ENCODE assay signal across 8 cellular contexts in genomic region chr10:69092959-69093850, GRCh38. TPM values are rescaled to one million over a fixed set of nuclear protein-coding genes. Genes with fewer than 3 reads are reported as not detected.
DNase-seq lines count a peak whose midpoint lies in the region; ATAC-seq and TF ChIP-seq lines count a peak whose summit lies in the region.

No MANE protein-coding gene starts in this region.

- H3K27ac Mint-ChIP-seq in activated B cell treated with CpG ODN at 0.5 μM for 24 hours: peak overlapping the region; percentile 8

- no peaks in the 10 kb centered on the region for H3K9me3 Mint-ChIP-seq in activated B cell treated with CpG ODN at 0.5 μM for 24 hours

- POLR2A ChIA-PET in activated B cell treated with CpG ODN at 0.5 μM for 24 hours (lab: Charles Lee): interaction anchor here (0.6 to 1.4 kb wide), 5 partner anchors 47 to 192 kb away, joined by 3 to 14 read pairs (median 4); partner anchors contain the start of gene DDX50

- DNase-seq in COR-L47 (lab: John Stamatoyannopoulos, UW) (peak; percentile 25), HFF-Myc (ENCODE audit: extremely low read depth, low read depth) (peak; percentile 72), NCI-H2227 (lab: John Stamatoyannopoulos, UW; ENCODE audit: unreplicated experiment) (peak; percentile 75), activated B cell treated with CpG ODN at 0.5 μM for 24 hours (peak; percentile 27), kidney tubule cell (ENCODE audit: low spot score) (peak; percentile 89)
- DNase-seq in central memory CD4-positive, alpha-beta T cell: peak; percentile 86
- peak; percentile 61 to 71 for DNase-seq in stimulated activated CD4-positive, alpha-beta T cell treated with anti-CD3 and anti-CD28 coated beads, Interleukin-4, amount 100 ng/mL, for 4 hours

- H3K4me1 Mint-ChIP-seq in activated B cell treated with CpG ODN at 0.5 μM for 24 hours: peaks cover 45% of the 10 kb centered on the region

- TF ChIP-seq CTCF in HFF-Myc (IDR thresholded peaks at IDR 0.05; ENCODE audit: low read depth, low read length, missing control alignments): peak; percentile 61
- peak; percentile 34 for TF ChIP-seq CTCF in activated B cell treated with CpG ODN at 0.5 μM for 24 hours (IDR thresholded peaks at IDR 0.05)

- CTCF ChIA-PET in activated B cell treated with CpG ODN at 0.5 μM for 24 hours (lab: Charles Lee): interaction anchor here (0.6 to 8.5 kb wide), 15 partner anchors 11 to 300 kb away, joined by 3 to 169 read pairs (median 4); partner anchors contain the start of genes DDX21 and KIFBP

- peaks cover 37% of the 10 kb centered on the region for H3K36me3 Mint-ChIP-seq in activated B cell treated with CpG ODN at 0.5 μM for 24 hours (ENCODE audit: low read depth)

- no peak overlapping the region for H3K4me3 Mint-ChIP-seq in activated B cell treated with CpG ODN at 0.5 μM for 24 hours

- intact Hi-C loops in activated B cell treated with CpG ODN at 0.5 μM for 24 hours (cut with micrococcal nuclease): loop anchor here (1.0 to 10.0 kb wide), 6 partner anchors 30 to 299 kb away; partner anchors contain the start of genes DDX21 and KIFBP

- H3K27me3 Mint-ChIP-seq in activated B cell treated with CpG ODN at 0.5 μM for 24 hours: no peaks in the 10 kb centered on the region

- peak; percentile 59 for ATAC-seq in activated B cell treated with CpG ODN at 0.5 μM for 24 hours (ENCODE audit: low read depth)
- no peak for ATAC-seq in GM18519 (IDR thresholded peaks at IDR 0.05; ENCODE audit: low FRiP score, unreplicated experiment)

- no peak overlapping the region for H3K4me3 ChIP-seq in HFF-Myc (replicated peaks; ENCODE audit: low read depth, low read length)

RNA-seq across cellular contexts. Expression of gene SRGN, which starts 5.3 kb away (rescaled TPM):
- 91.4 and 95.5 TPM in 2 replicates for total RNA-seq in activated B cell treated with CpG ODN at 0.5 μM for 24 hours

RNA-seq across cellular contexts. Expression of gene VPS26A, which starts 30.8 kb away (rescaled TPM):
- 25.9 and 29.5 TPM in 2 replicates for total RNA-seq in activated B cell treated with CpG ODN at 0.5 μM for 24 hours

Comparison
In these comparisons a context has a peak if more than half of its experiments do, and no peak if none do; other contexts are left out.
1. DNase-seq: peak in every context shown above with its lines; median percentile 89 in kidney tubule cell; 86 in central memory CD4-positive, alpha-beta T cell; 75 in NCI-H2227; 72 in HFF-Myc; 66 in stimulated activated CD4-positive, alpha-beta T cell treated with anti-CD3 and anti-CD28 coated beads, Interleukin-4, amount 100 ng/mL, for 4 hours; 27 in activated B cell treated with CpG ODN at 0.5 μM for 24 hours; 25 in COR-L47.